4 cellular contexts compared by ENCODE assay signal in genomic region chr4:75213480-75213879, GRCh38.
"Had no signal": no experiment of that assay in that cellular context is flagged by ENCODE, and none has a peak within 500 bp of the region (broad histone marks: within the 10 kb centered on the region; RNA-seq: fewer than 3 reads in every experiment).

No MANE protein-coding gene starts in this region.

- H3K4me3 ChIP-seq: K562 had no signal

- H3K27ac ChIP-seq: HL-60 had no signal

- DNase-seq: IMR-90, KBM-7 had no signal
